19 cellular contexts compared by ENCODE assay signal in the genomic region with DNA sequence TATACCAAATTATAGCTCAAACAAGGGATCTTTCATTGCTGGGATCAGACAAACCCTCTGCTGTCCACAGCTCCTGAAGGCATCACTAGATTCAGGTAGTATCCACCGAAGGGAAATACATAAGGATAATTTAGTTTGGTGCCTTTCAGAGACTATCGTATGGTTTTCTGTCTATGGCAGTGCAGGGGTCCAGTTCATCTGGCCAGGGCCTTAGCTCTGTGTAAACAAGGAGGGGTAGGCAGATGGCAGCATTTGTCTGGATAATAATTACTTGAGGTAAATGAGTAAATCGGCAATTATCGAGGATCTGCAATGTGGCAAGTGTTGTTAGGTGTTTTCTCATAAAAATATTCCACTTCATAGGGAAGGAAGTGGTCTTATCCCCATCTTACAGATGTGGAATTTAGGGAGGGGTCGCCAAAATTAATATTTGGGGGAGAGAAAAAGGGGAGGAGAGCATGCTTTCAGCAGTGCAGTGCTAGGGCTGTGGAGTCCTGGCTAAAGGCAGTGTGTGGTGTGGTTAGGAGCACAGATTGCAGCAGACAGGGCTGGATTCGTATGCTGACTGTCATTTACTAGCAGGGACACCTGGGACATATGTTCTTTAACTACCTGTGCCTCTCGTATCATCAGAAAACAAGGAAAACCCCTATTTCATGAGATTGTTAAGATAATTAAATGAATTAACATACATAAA. TPM values are rescaled to one million over a fixed set of nuclear protein-coding genes. Genes with fewer than 3 reads are reported as not detected.
A peak's percentile ranks its signal among the peaks of the same experiment; 100 is the strongest.
DNase-seq lines count a peak whose midpoint lies in the region; ATAC-seq, FAIRE-seq and TF ChIP-seq lines count a peak whose summit lies in the region.
"Had no signal": no experiment of that assay in that cellular context is flagged by ENCODE, and none has a peak within 500 bp of the region (broad histone marks: within the 10 kb centered on the region; RNA-seq: fewer than 3 reads in every experiment).

No MANE protein-coding gene starts in this region.

- ATAC-seq in HG03439 (IDR thresholded peaks at IDR 0.05; ENCODE audit: unreplicated experiment) (no peak), HG03139 (IDR thresholded peaks at IDR 0.05; ENCODE audit: unreplicated experiment) (no peak)
- ATAC-seq: GM12878 had no signal

- H3K9ac ChIP-seq in endodermal cell (ENCODE audit: extremely low read depth, low read length, poor library complexity, severe bottlenecking), result no peak overlapping the region
- H3K9ac ChIP-seq in trophoblast cell (ENCODE audit: low read length), result no peak overlapping the region

- H3K4me1 ChIP-seq in endodermal cell (ENCODE audit: control insufficient read depth, insufficient read depth, low read length), result peaks cover 13% of the 10 kb centered on the region
- no peaks in the 10 kb centered on the region for H3K4me1 ChIP-seq in trophoblast cell (ENCODE audit: control insufficient read depth in 1 of 2, insufficient read depth in 2 of 2, low read length in 2 of 2)

- no peak overlapping the region for H2AFZ ChIP-seq in trophoblast cell (ENCODE audit: insufficient read depth, low read length, poor library complexity)

- no peak overlapping the region for H4K8ac ChIP-seq in trophoblast cell (ENCODE audit: low read depth, low read length)

- DNase-seq in D721Med (ENCODE audit: insufficient read length, low spot score), result no peak
- DNase-seq in NCI-H1417 (lab: John Stamatoyannopoulos, UW), result peak in 2 of 3 experiments; percentile 43 to 83
- DNase-seq in endodermal cell, result no peak
- no peak for DNase-seq in trophoblast cell
- DNase-seq in HT-29 (ENCODE audit: low spot score), result no peak
- no peak for DNase-seq in GM03348 (ENCODE audit: low spot score)
- DNase-seq: activated CD4-positive, alpha-beta memory T cell treated with anti-CD3 and anti-CD28 coated beads for 36 hours; activated naive CD4-positive, alpha-beta T cell treated with anti-CD3 and anti-CD28 coated beads, Interleukin-2, amount 50 U/mL, for 16 hours; activated T-cell treated with anti-CD3 and anti-CD28 coated beads, Interleukin-2, amount 50 U/mL, for 24 hours; CD8-positive, alpha-beta memory T cell; dermis blood vessel endothelial cell; erythroblast; NCI-H2081 treated with DMSO at 0.1 percent for 48 hours; NK-92 treated with Interleukin-12 subunit alpha and Interleukin-12 subunit beta, amount 100 ng/mL, for 24 hours; RPMI8226; stomach had no signal

- 87 to 95% methylated on average over 3 to 6 of the region's 7 CpGs for WGBS in endodermal cell (ENCODE audit: insufficient coverage in 1 of 2, insufficient read length in 1 of 2), 2 experiments
- no CpG with 5 or more reads among the region's 7 CpGs for WGBS in trophoblast cell (ENCODE audit: extremely low coverage, insufficient coverage, insufficient read length)

- H3K23ac ChIP-seq in trophoblast cell (ENCODE audit: low read length), result no peak overlapping the region

- peak; percentile 88 for FAIRE-seq in D721Med (lab: Jason Lieb, UNC)
- FAIRE-seq: GM12878 had no signal

- H3K18ac ChIP-seq in trophoblast cell (ENCODE audit: low read length), result no peak overlapping the region

- no peak overlapping the region for H2BK120ac ChIP-seq in trophoblast cell (ENCODE audit: insufficient read depth, low read length, poor library complexity)

- peak overlapping the region; percentile 44 for H3K27ac Mint-ChIP-seq in endodermal cell
- H3K27ac Mint-ChIP-seq: activated CD4-positive, alpha-beta memory T cell treated with anti-CD3 and anti-CD28 coated beads for 36 hours; activated T-cell treated with anti-CD3 and anti-CD28 coated beads, Interleukin-2, amount 50 U/mL, for 24 hours; CD8-positive, alpha-beta memory T cell had no signal

- peaks cover 6% of the 10 kb centered on the region for H3K79me2 ChIP-seq in trophoblast cell (ENCODE audit: control insufficient read depth, insufficient read depth, low read length, poor library complexity)

- H3K27me3 ChIP-seq in endodermal cell (ENCODE audit: control insufficient read depth, insufficient read depth, low read length, poor library complexity, severe bottlenecking) (no peaks in the 10 kb centered on the region), trophoblast cell (ENCODE audit: insufficient read depth, low read length) (no peaks in the 10 kb centered on the region)
- H3K27me3 ChIP-seq: stomach had no signal

- TF ChIP-seq CTCF in D721Med (IDR thresholded peaks at IDR 0.05; ENCODE audit: insufficient read depth, missing control alignments) (peak; percentile 27), endodermal cell (conservative IDR thresholded peaks at IDR 0.05) (no peak)

- peaks cover 8% of the 10 kb centered on the region for H3K36me3 Mint-ChIP-seq in endodermal cell (ENCODE audit: low read depth)
- H3K36me3 Mint-ChIP-seq: activated CD4-positive, alpha-beta memory T cell treated with anti-CD3 and anti-CD28 coated beads for 36 hours; CD8-positive, alpha-beta memory T cell had no signal

- H2BK5ac ChIP-seq in trophoblast cell (ENCODE audit: low read depth, low read length, poor library complexity), result no peak overlapping the region

- H3K4me3 ChIP-seq in endodermal cell (ENCODE audit: low read length) (no peak overlapping the region), trophoblast cell (ENCODE audit: low read depth, low read length) (no peak overlapping the region)
- H3K4me3 ChIP-seq: GM12878, stomach had no signal

- no peak overlapping the region for H4K12ac ChIP-seq in trophoblast cell (ENCODE audit: low read depth, low read length)

- H4K91ac ChIP-seq in trophoblast cell (ENCODE audit: low read depth, low read length), result no peak overlapping the region

- no peak overlapping the region for H2AK5ac ChIP-seq in trophoblast cell (ENCODE audit: low read length)

- H3K4me2 ChIP-seq in trophoblast cell (ENCODE audit: low read length), result no peak overlapping the region

- H3K9me3 ChIP-seq in endodermal cell (ENCODE audit: control insufficient read depth, low read length) (no peaks in the 10 kb centered on the region), trophoblast cell (ENCODE audit: insufficient read depth, low read depth, low read length) (no peaks in the 10 kb centered on the region)
- H3K9me3 ChIP-seq: stomach had no signal

- no peak overlapping the region for H3K4me3 Mint-ChIP-seq in endodermal cell
- H3K4me3 Mint-ChIP-seq: activated CD4-positive, alpha-beta memory T cell treated with anti-CD3 and anti-CD28 coated beads for 36 hours; activated T-cell treated with anti-CD3 and anti-CD28 coated beads, Interleukin-2, amount 50 U/mL, for 24 hours; CD8-positive, alpha-beta memory T cell had no signal

- H3K79me1 ChIP-seq in trophoblast cell (ENCODE audit: low read length), result no peaks in the 10 kb centered on the region

- H3K14ac ChIP-seq in trophoblast cell (ENCODE audit: low read length), result no peak overlapping the region

- peaks cover 62% of the 10 kb centered on the region for H3K4me1 Mint-ChIP-seq in endodermal cell
- H3K4me1 Mint-ChIP-seq: CD8-positive, alpha-beta memory T cell had no signal

- peaks cover 4% of the 10 kb centered on the region for H3K36me3 ChIP-seq in endodermal cell (ENCODE audit: control insufficient read depth, insufficient read depth, low read length)
- no peaks in the 10 kb centered on the region for H3K36me3 ChIP-seq in trophoblast cell (ENCODE audit: control insufficient read depth in 1 of 2, insufficient read depth in 2 of 2, low read length in 2 of 2)
- H3K36me3 ChIP-seq: stomach had no signal

- no peak overlapping the region for H2BK12ac ChIP-seq in trophoblast cell (ENCODE audit: low read length)

- H3K27ac ChIP-seq in endodermal cell (ENCODE audit: low read depth, low read length) (no peak overlapping the region), trophoblast cell (ENCODE audit: low read depth, low read length) (no peak overlapping the region)

- H3K27me3 Mint-ChIP-seq in endodermal cell (ENCODE audit: insufficient read depth), result no peaks in the 10 kb centered on the region
- H3K27me3 Mint-ChIP-seq: activated T-cell treated with anti-CD3 and anti-CD28 coated beads, Interleukin-2, amount 50 U/mL, for 24 hours had no signal

- H3K9me3 Mint-ChIP-seq in endodermal cell, result no peaks in the 10 kb centered on the region
- H3K9me3 Mint-ChIP-seq: activated CD4-positive, alpha-beta memory T cell treated with anti-CD3 and anti-CD28 coated beads for 36 hours; activated T-cell treated with anti-CD3 and anti-CD28 coated beads, Interleukin-2, amount 50 U/mL, for 24 hours had no signal

- H3K4ac ChIP-seq in trophoblast cell (ENCODE audit: low read depth, low read length), result peak overlapping the region; percentile 27

RNA-seq across cellular contexts. Expression of gene RASSF8, which starts 27.0 kb away (rescaled TPM):
- 100 to 1,000 TPM in 1 of 2 donors, 10 to 100 TPM in 1; 87.0 to 183 TPM for total RNA-seq in endodermal cell
- polyA plus RNA-seq in endodermal cell (2013, experiment 1 of 2), result 29.0 TPM
- polyA plus RNA-seq in endodermal cell (2013, experiment 2 of 2), result 30.8 TPM
- polyA plus RNA-seq in trophoblast cell (2013), result 19.0 and 19.7 TPM in 2 replicates
- total RNA-seq in HT-29 (2014; rRNA removed; shearing (Covaris generic)), result 0.05 TPM in 1 of 2 replicates, not detected in the other
- polyA plus RNA-seq: CD8-positive, alpha-beta memory T cell had no signal

Comparison
In these comparisons a context has a peak if more than half of its experiments do, and no peak if none do; other contexts are left out.
1. DNase-seq: peak in NCI-H1417 (2 of 3); none in D721Med (single experiment), endodermal cell (single experiment), trophoblast cell (0 of 2), HT-29 (single experiment) and GM03348 (single experiment).
2. RNA of gene RASSF8, which starts 27.0 kb away (total RNA-seq): 87.0 to 183 TPM in endodermal cell; 0.05 TPM in HT-29; every median in the first group is over 10 times any median in the second.